ENCODE assay signal across 2 cellular contexts in genomic region chr9:81566074-81566698, GRCh38.
TF ChIP-seq lines count a peak whose summit lies in the region.

No MANE protein-coding gene starts in this region.

TF ChIP-seq in A549, 52 proteins besides CTCF, POLR2A, EP300 and RAD21 (continued from another document):
- no peak for TF ChIP-seq ATOH8 (CRISPR knock-in tag; IDR thresholded peaks at IDR 0.05; ENCODE audit: low read depth)
- TF ChIP-seq ZC3H11A (IDR thresholded peaks at IDR 0.05), result no peak
- no peak for TF ChIP-seq RARB (CRISPR knock-in tag; IDR thresholded peaks at IDR 0.05)
- no peak for TF ChIP-seq TFCP2L1 (CRISPR knock-in tag; IDR thresholded peaks at IDR 0.05)
- TF ChIP-seq HOXA7 (CRISPR knock-in tag; IDR thresholded peaks at IDR 0.05), result no peak
- TF ChIP-seq HEYL (CRISPR knock-in tag; IDR thresholded peaks at IDR 0.05), result no peak
- TF ChIP-seq ZSCAN20 (CRISPR knock-in tag; IDR thresholded peaks at IDR 0.05), result no peak
- no peak for TF ChIP-seq RNF2 (IDR thresholded peaks at IDR 0.05; ENCODE audit: borderline replicate concordance, low read depth)
- no peak for TF ChIP-seq EHMT2 (IDR thresholded peaks at IDR 0.05; ENCODE audit: low read depth)
- TF ChIP-seq KDM5A (IDR thresholded peaks at IDR 0.05), result no peak
- no peak for TF ChIP-seq MAX (IDR thresholded peaks at IDR 0.05)
- no peak for TF ChIP-seq POLR2AphosphoS2 (conservative IDR thresholded peaks at IDR 0.05; ENCODE audit: low read length)
- TF ChIP-seq HDAC2 (IDR thresholded peaks at IDR 0.05), result no peak

TF ChIP-seq in IMR-90, 13 proteins besides CTCF, POLR2A, EP300 and RAD21 (continued from another document):
- no peak for TF ChIP-seq USF2 (IDR thresholded peaks at IDR 0.05; ENCODE audit: low read depth, low read length)
- TF ChIP-seq RFX5 (IDR thresholded peaks at IDR 0.05; ENCODE audit: low read depth, low read length), result no peak
- TF ChIP-seq SMC3 (IDR thresholded peaks at IDR 0.05; ENCODE audit: low read depth, low read length), result no peak
